ENCODE assay signal across 10 cellular contexts in genomic region chr1:23394664-23395063, GRCh38. TPM values are rescaled to one million over a fixed set of nuclear protein-coding genes. Genes with fewer than 3 reads are reported as not detected.
DNase-seq lines count a peak whose midpoint lies in the region; ATAC-seq and TF ChIP-seq lines count a peak whose summit lies in the region.
"Had no signal": no experiment of that assay in that cellular context is flagged by ENCODE, and none has a peak within 500 bp of the region (broad histone marks: within the 10 kb centered on the region; RNA-seq: fewer than 3 reads in every experiment).

No MANE protein-coding gene starts in this region.

- H3K27me3 ChIP-seq in Peyer's patch (no peaks in the 10 kb centered on the region), esophagus squamous epithelium (no peaks in the 10 kb centered on the region)

- ATAC-seq in stimulated activated naive B cell treated with anti-CD40 and anti-IgM and Interleukin-4, amounts not matched to agents 10 μg/mL and 1 μg/mL and 100 μg/mL, for 72 hours (replicated peaks): no peak

- DNase-seq in Peyer's patch (peak; percentile 28 to 79 (median 60)), esophagus squamous epithelium (lab: John Stamatoyannopoulos, UW) (no peak), middle frontal gyrus (ENCODE audit: extremely low spot score, low spot score) (peak; percentile 11), ureter (ENCODE audit: low spot score) (peak; percentile 80)
- DNase-seq in activated CD8-positive, alpha-beta memory T cell treated with anti-CD3 and anti-CD28 coated beads, Interleukin-2, amount 50 U/mL, for 48 hours: no peak
- no peak for DNase-seq in activated CD4-positive, alpha-beta T cell treated with anti-CD3 and anti-CD28 coated beads, Interleukin-2, amount 10 ng/mL, durations not matched to agents 24 days and 14 days
- DNase-seq in stimulated activated naive B cell treated with anti-CD40 and anti-IgM and Interleukin-4, amounts not matched to agents 10 μg/mL and 1 μg/mL and 100 μg/mL, for 72 hours: no peak
- no peak for DNase-seq in activated T-helper 2 cell treated with anti-CD3 and anti-CD28 coated beads, Interferon-gamma antibody, Interleukin-2, Interleukin-4, amounts not matched to agents 10 μg/mL and 5 μg/mL and 100 μg/mL, durations not matched to agents 14 hours and 24 hours and 36 hours (ENCODE audit: low spot score)

- H3K27ac ChIP-seq in Peyer's patch (peak overlapping the region; percentile 39 to 84 (median 70)), esophagus squamous epithelium (peak overlapping the region; percentile 30 to 82 (median 73))
- H3K27ac ChIP-seq: HL-60, neutrophil had no signal

- no peak overlapping the region for H3K27ac Mint-ChIP-seq in activated CD4-positive, alpha-beta T cell treated with anti-CD3 and anti-CD28 coated beads, Interleukin-2, amount 10 ng/mL, durations not matched to agents 24 days and 14 days
- no peak overlapping the region for H3K27ac Mint-ChIP-seq in stimulated activated naive B cell treated with anti-CD40 and anti-IgM and Interleukin-4, amounts not matched to agents 10 μg/mL and 1 μg/mL and 100 μg/mL, for 72 hours
- H3K27ac Mint-ChIP-seq in activated T-helper 2 cell treated with anti-CD3 and anti-CD28 coated beads, Interferon-gamma antibody, Interleukin-2, Interleukin-4, amounts not matched to agents 10 μg/mL and 5 μg/mL and 100 μg/mL, durations not matched to agents 14 hours and 24 hours and 36 hours: no peak overlapping the region

- peaks cover 0 to 9% (median 0%) of the 10 kb centered on the region in 3 donors for H3K36me3 ChIP-seq in Peyer's patch
- H3K36me3 ChIP-seq in esophagus squamous epithelium: peaks cover 0 to 47% (median 0%) of the 10 kb centered on the region in 3 donors
- H3K36me3 ChIP-seq: neutrophil had no signal

- intact Hi-C loops in esophagus squamous epithelium (cut with DNase I): no loop called here
- intact Hi-C loops in activated CD4-positive, alpha-beta T cell treated with anti-CD3 and anti-CD28 coated beads, Interleukin-2, amount 10 ng/mL, durations not matched to agents 24 days and 14 days (cut with micrococcal nuclease): no loop called here
- intact Hi-C loops in activated T-helper 2 cell treated with anti-CD3 and anti-CD28 coated beads, Interferon-gamma antibody, Interleukin-2, Interleukin-4, amounts not matched to agents 10 μg/mL and 5 μg/mL and 100 μg/mL, durations not matched to agents 14 hours and 24 hours and 36 hours (cut with micrococcal nuclease): no loop called here

- no peak overlapping the region for H3K4me3 Mint-ChIP-seq in activated CD4-positive, alpha-beta T cell treated with anti-CD3 and anti-CD28 coated beads, Interleukin-2, amount 10 ng/mL, durations not matched to agents 24 days and 14 days
- no peak overlapping the region for H3K4me3 Mint-ChIP-seq in stimulated activated naive B cell treated with anti-CD40 and anti-IgM and Interleukin-4, amounts not matched to agents 10 μg/mL and 1 μg/mL and 100 μg/mL, for 72 hours
- no peak overlapping the region for H3K4me3 Mint-ChIP-seq in activated T-helper 2 cell treated with anti-CD3 and anti-CD28 coated beads, Interferon-gamma antibody, Interleukin-2, Interleukin-4, amounts not matched to agents 10 μg/mL and 5 μg/mL and 100 μg/mL, durations not matched to agents 14 hours and 24 hours and 36 hours (ENCODE audit: low read depth)

- H3K4me3 ChIP-seq in Peyer's patch (no peak overlapping the region), esophagus squamous epithelium (peak overlapping the region in 1 of 4 donors; percentile 0)

- H3K27me3 Mint-ChIP-seq in activated CD4-positive, alpha-beta T cell treated with anti-CD3 and anti-CD28 coated beads, Interleukin-2, amount 10 ng/mL, durations not matched to agents 24 days and 14 days: peaks cover 2% of the 10 kb centered on the region
- peaks cover 4 to 5% of the 10 kb centered on the region in 2 donors for H3K27me3 Mint-ChIP-seq in stimulated activated naive B cell treated with anti-CD40 and anti-IgM and Interleukin-4, amounts not matched to agents 10 μg/mL and 1 μg/mL and 100 μg/mL, for 72 hours
- H3K27me3 Mint-ChIP-seq in activated T-helper 2 cell treated with anti-CD3 and anti-CD28 coated beads, Interferon-gamma antibody, Interleukin-2, Interleukin-4, amounts not matched to agents 10 μg/mL and 5 μg/mL and 100 μg/mL, durations not matched to agents 14 hours and 24 hours and 36 hours (ENCODE audit: low read depth): no peaks in the 10 kb centered on the region

- TF ChIP-seq CTCF in Peyer's patch (IDR thresholded peaks at IDR 0.05) (no peak), esophagus squamous epithelium (IDR thresholded peaks at IDR 0.05) (no peak)

- no peaks in the 10 kb centered on the region for H3K36me3 Mint-ChIP-seq in activated CD4-positive, alpha-beta T cell treated with anti-CD3 and anti-CD28 coated beads, Interleukin-2, amount 10 ng/mL, durations not matched to agents 24 days and 14 days (ENCODE audit: low read depth)
- H3K36me3 Mint-ChIP-seq in stimulated activated naive B cell treated with anti-CD40 and anti-IgM and Interleukin-4, amounts not matched to agents 10 μg/mL and 1 μg/mL and 100 μg/mL, for 72 hours: no peaks in the 10 kb centered on the region
- no peaks in the 10 kb centered on the region for H3K36me3 Mint-ChIP-seq in activated T-helper 2 cell treated with anti-CD3 and anti-CD28 coated beads, Interferon-gamma antibody, Interleukin-2, Interleukin-4, amounts not matched to agents 10 μg/mL and 5 μg/mL and 100 μg/mL, durations not matched to agents 14 hours and 24 hours and 36 hours (ENCODE audit: low read depth)

- TF ChIP-seq POLR2A in Peyer's patch (IDR thresholded peaks at IDR 0.05) (no peak), esophagus squamous epithelium (IDR thresholded peaks at IDR 0.05) (no peak)

- peaks cover 3% of the 10 kb centered on the region for H3K4me1 Mint-ChIP-seq in activated CD4-positive, alpha-beta T cell treated with anti-CD3 and anti-CD28 coated beads, Interleukin-2, amount 10 ng/mL, durations not matched to agents 24 days and 14 days
- H3K4me1 Mint-ChIP-seq in stimulated activated naive B cell treated with anti-CD40 and anti-IgM and Interleukin-4, amounts not matched to agents 10 μg/mL and 1 μg/mL and 100 μg/mL, for 72 hours: no peaks in the 10 kb centered on the region
- peaks cover 3% of the 10 kb centered on the region for H3K4me1 Mint-ChIP-seq in activated T-helper 2 cell treated with anti-CD3 and anti-CD28 coated beads, Interferon-gamma antibody, Interleukin-2, Interleukin-4, amounts not matched to agents 10 μg/mL and 5 μg/mL and 100 μg/mL, durations not matched to agents 14 hours and 24 hours and 36 hours (ENCODE audit: low read depth)

- H3K9me3 ChIP-seq in Peyer's patch: no peaks in the 10 kb centered on the region
- no peaks in the 10 kb centered on the region for H3K9me3 ChIP-seq in esophagus squamous epithelium
- H3K9me3 ChIP-seq: neutrophil had no signal

- 41 to 68% methylated on average over 4 to 7 of the region's 7 CpGs for WGBS in esophagus squamous epithelium, 2 donors

- H3K4me1 ChIP-seq in Peyer's patch (peaks cover 0 to 8% (median 0%) of the 10 kb centered on the region in 4 donors), esophagus squamous epithelium (peaks cover 0 to 27% (median 22%) of the 10 kb centered on the region in 3 donors)

- H3K9me3 Mint-ChIP-seq in activated CD4-positive, alpha-beta T cell treated with anti-CD3 and anti-CD28 coated beads, Interleukin-2, amount 10 ng/mL, durations not matched to agents 24 days and 14 days: no peaks in the 10 kb centered on the region
- H3K9me3 Mint-ChIP-seq in stimulated activated naive B cell treated with anti-CD40 and anti-IgM and Interleukin-4, amounts not matched to agents 10 μg/mL and 1 μg/mL and 100 μg/mL, for 72 hours: no peaks in the 10 kb centered on the region
- H3K9me3 Mint-ChIP-seq in activated T-helper 2 cell treated with anti-CD3 and anti-CD28 coated beads, Interferon-gamma antibody, Interleukin-2, Interleukin-4, amounts not matched to agents 10 μg/mL and 5 μg/mL and 100 μg/mL, durations not matched to agents 14 hours and 24 hours and 36 hours: no peaks in the 10 kb centered on the region

RNA-seq across cellular contexts. Expression of gene ZNF436, which starts 25.0 kb away (rescaled TPM):
- 10 to 100 TPM; 11.2 to 13.3 (median 12.0) TPM for total RNA-seq in Peyer's patch
- 10 to 100 TPM; 14.9 to 33.6 (median 24.8) TPM for total RNA-seq in esophagus squamous epithelium
- total RNA-seq in ureter: 40.2 TPM
- 5.2 TPM in 2 replicates for total RNA-seq in activated CD4-positive, alpha-beta T cell treated with anti-CD3 and anti-CD28 coated beads, Interleukin-2, amount 10 ng/mL, durations not matched to agents 24 days and 14 days
- total RNA-seq in activated T-helper 2 cell treated with anti-CD3 and anti-CD28 coated beads, Interferon-gamma antibody, Interleukin-2, Interleukin-4, amounts not matched to agents 10 μg/mL and 5 μg/mL and 100 μg/mL, durations not matched to agents 14 hours and 24 hours and 36 hours: 4.9 and 6.1 TPM in 2 replicates

RNA-seq across cellular contexts. Expression of gene TCEA3, which starts 29.9 kb away (rescaled TPM):
- 100 to 1,000 TPM in 2 of 4 donors, 10 to 100 TPM in 2; 64.6 to 125 (median 104) TPM for total RNA-seq in Peyer's patch
- total RNA-seq in esophagus squamous epithelium: 10 to 100 TPM in 3 of 4 donors, 1 to 10 TPM in 1; 9.1 to 30.7 (median 25.1) TPM
- total RNA-seq in ureter: 50.2 TPM
- total RNA-seq in activated CD4-positive, alpha-beta T cell treated with anti-CD3 and anti-CD28 coated beads, Interleukin-2, amount 10 ng/mL, durations not matched to agents 24 days and 14 days: 6.7 and 7.8 TPM in 2 replicates
- total RNA-seq in activated T-helper 2 cell treated with anti-CD3 and anti-CD28 coated beads, Interferon-gamma antibody, Interleukin-2, Interleukin-4, amounts not matched to agents 10 μg/mL and 5 μg/mL and 100 μg/mL, durations not matched to agents 14 hours and 24 hours and 36 hours: 3.3 and 5.6 TPM in 2 replicates

RNA-seq across cellular contexts. Expression of gene HNRNPR, which starts 50.6 kb away (rescaled TPM):
- total RNA-seq in Peyer's patch (100 to 1,000 TPM in 1 of 4 donors, 10 to 100 TPM in 3; 39.4 to 122 (median 54.8) TPM), esophagus squamous epithelium (10 to 100 TPM; 60.9 to 90.2 (median 76.8) TPM), ureter (164 TPM)
- total RNA-seq in activated CD4-positive, alpha-beta T cell treated with anti-CD3 and anti-CD28 coated beads, Interleukin-2, amount 10 ng/mL, durations not matched to agents 24 days and 14 days: 229 and 235 TPM in 2 replicates
- 231 and 237 TPM in 2 replicates for total RNA-seq in activated T-helper 2 cell treated with anti-CD3 and anti-CD28 coated beads, Interferon-gamma antibody, Interleukin-2, Interleukin-4, amounts not matched to agents 10 μg/mL and 5 μg/mL and 100 μg/mL, durations not matched to agents 14 hours and 24 hours and 36 hours

Comparison
In these comparisons a context has a peak if more than half of its experiments do, and no peak if none do; other contexts are left out.
1. DNase-seq: peak in Peyer's patch (3 of 3), middle frontal gyrus (single experiment) and ureter (single experiment); none in esophagus squamous epithelium (single experiment), activated CD8-positive, alpha-beta memory T cell treated with anti-CD3 and anti-CD28 coated beads, Interleukin-2, amount 50 U/mL, for 48 hours (single experiment), activated CD4-positive, alpha-beta T cell treated with anti-CD3 and anti-CD28 coated beads, Interleukin-2, amount 10 ng/mL, durations not matched to agents 24 days and 14 days (single experiment), stimulated activated naive B cell treated with anti-CD40 and anti-IgM and Interleukin-4, amounts not matched to agents 10 μg/mL and 1 μg/mL and 100 μg/mL, for 72 hours (single experiment) and activated T-helper 2 cell treated with anti-CD3 and anti-CD28 coated beads, Interferon-gamma antibody, Interleukin-2, Interleukin-4, amounts not matched to agents 10 μg/mL and 5 μg/mL and 100 μg/mL, durations not matched to agents 14 hours and 24 hours and 36 hours (single experiment).